19 cellular contexts compared by ENCODE assay signal in the genomic region with DNA sequence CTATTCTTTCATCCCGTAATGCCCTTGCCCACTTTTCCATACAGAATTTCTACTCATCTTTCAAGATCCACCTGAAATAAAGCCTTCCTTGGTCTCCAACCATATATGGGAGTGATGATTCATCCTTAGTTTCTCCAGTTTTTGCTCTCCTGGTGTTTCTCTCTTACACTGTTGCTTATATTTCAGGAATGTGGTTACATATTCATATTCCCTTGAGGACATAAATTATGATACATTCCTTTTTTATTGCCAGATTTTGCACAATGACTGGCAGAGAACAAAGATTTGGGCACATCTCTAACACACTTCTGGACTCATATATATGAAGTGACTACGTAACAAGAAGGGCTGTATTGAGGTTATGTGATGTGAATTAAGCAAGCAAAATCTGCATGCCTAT.
A peak's percentile ranks its signal among the peaks of the same experiment; 100 is the strongest.
DNase-seq lines count a peak whose midpoint lies in the region; ATAC-seq and TF ChIP-seq lines count a peak whose summit lies in the region.
"Had no signal": no experiment of that assay in that cellular context is flagged by ENCODE, and none has a peak within 500 bp of the region (broad histone marks: within the 10 kb centered on the region; RNA-seq: fewer than 3 reads in every experiment).

No MANE protein-coding gene starts in this region.

- POLR2A ChIA-PET in GM10248 (lab: Yijun Ruan, JAX), result no interaction called here

- no peak for ATAC-seq in omental fat pad (ENCODE audit: low FRiP score)
- ATAC-seq: HepG2, pancreas, upper lobe of right lung had no signal

- DNase-seq in ELR (ENCODE audit: low read depth), result peak; percentile 84
- DNase-seq in RKO (ENCODE audit: low spot score), result peak; percentile 37
- DNase-seq in dedifferentiated amniotic fluid mesenchymal stem cell (ENCODE audit: extremely low spot score), result peak; percentile 58
- DNase-seq in kidney tubule cell (ENCODE audit: low spot score), result peak; percentile 22
- DNase-seq in omental fat pad (ENCODE audit: low spot score), result no peak
- DNase-seq in erythroblast (lab: John Stamatoyannopoulos, UW), result no peak
- DNase-seq in activated CD4-positive, alpha-beta T cell treated with anti-CD3 and anti-CD28 coated beads, Interleukin-2, amount 50 U/mL, for 48 hours, result no peak
- no peak for DNase-seq in GM10248 (ENCODE audit: extremely low spot score)
- DNase-seq: activated naive CD8-positive, alpha-beta T cell treated with anti-CD3 and anti-CD28 coated beads, Interleukin-2, amount 10 ng/mL, durations not matched to agents 7 days and 5 days; caudate nucleus; NCI-H1417 treated with DMSO at 0.1 percent for 48 hours; NCI-H526; OCI-M1; pancreas; SJCRH30; stimulated activated CD4-positive, alpha-beta T cell treated with anti-CD3 and anti-CD28 coated beads, Interleukin-2, amount 100 ng/mL, for 48 hours; stomach; upper lobe of right lung had no signal

- no peak for TF ChIP-seq CTCF in omental fat pad (IDR thresholded peaks at IDR 0.05)
- no peak for TF ChIP-seq CTCF in GM10248 (IDR thresholded peaks at IDR 0.05; ENCODE audit: control extremely low read depth, extremely low read depth, low read depth, missing control alignments)

- CTCF ChIA-PET in GM10248 (lab: Yijun Ruan, JAX), result interaction anchor here (1.1 kb wide), 1 partner anchor 14 kb away, joined by 3 read pairs; no protein-coding TSS in a partner anchor

- no peak for TF ChIP-seq POLR2A in erythroblast (IDR thresholded peaks at IDR 0.05; ENCODE audit: low read length)

Comparison
In these comparisons a context has a peak if more than half of its experiments do, and no peak if none do; other contexts are left out.
1. DNase-seq: peak in ELR (single experiment), RKO (single experiment), dedifferentiated amniotic fluid mesenchymal stem cell (single experiment) and kidney tubule cell (single experiment); none in omental fat pad (single experiment), erythroblast (0 of 2), activated CD4-positive, alpha-beta T cell treated with anti-CD3 and anti-CD28 coated beads, Interleukin-2, amount 50 U/mL, for 48 hours (0 of 2) and GM10248 (single experiment).